Comparison of ENCODE assay signal across 31 cellular contexts in genomic region chr5:150335778-150336177, GRCh38. TPM values are rescaled to one million over a fixed set of nuclear protein-coding genes. Genes with fewer than 3 reads are reported as not detected.
"Had no signal": no experiment of that assay in that cellular context is flagged by ENCODE, and none has a peak within 500 bp of the region (broad histone marks: within the 10 kb centered on the region; RNA-seq: fewer than 3 reads in every experiment).

No MANE protein-coding gene starts in this region.

- H3K4me3 ChIP-seq: coronary artery, dorsolateral prefrontal cortex, gastrocnemius medialis had no signal

- H3K36me3 Mint-ChIP-seq: activated naive CD8-positive, alpha-beta T cell; WTC11 had no signal

- H3K4me1 ChIP-seq: foreskin keratinocyte had no signal

- ATAC-seq: activated CD8-positive, alpha-beta T cell treated with anti-CD3 and anti-CD28 coated beads for 36 hours; activated naive CD8-positive, alpha-beta T cell treated with anti-CD3 and anti-CD28 coated beads, Interleukin-2, amount 50 U/mL, for 24 hours; activated T-cell treated with anti-CD3 and anti-CD28 coated beads, Interleukin-2, amount 50 U/mL, for 4 hours; activated T-helper 17 cell treated with anti-CD3 and anti-CD28 coated beads, Interleukin-2, amount 50 U/mL, for 72 hours; esophagus mucosa; foreskin keratinocyte; gastrocnemius medialis; WTC11 had no signal

- H3K4me3 Mint-ChIP-seq: activated CD8-positive, alpha-beta T cell treated with anti-CD3 and anti-CD28 coated beads for 36 hours; activated naive CD8-positive, alpha-beta T cell; activated naive CD8-positive, alpha-beta T cell treated with anti-CD3 and anti-CD28 coated beads, Interleukin-2, amount 50 U/mL, for 24 hours; activated T-cell treated with anti-CD3 and anti-CD28 coated beads, Interleukin-2, amount 50 U/mL, for 4 hours; activated T-helper 17 cell treated with anti-CD3 and anti-CD28 coated beads, Interleukin-2, amount 50 U/mL, for 72 hours; central memory CD8-positive, alpha-beta T cell; dendritic cell treated with granulocyte-macrophage colony-stimulating factor and Interleukin-4, amounts not matched to agents 40 ng/mL and 50 ng/mL, for 4 days; endodermal cell; WTC11 had no signal

- DNase-seq: activated CD4-positive, alpha-beta T cell treated with anti-CD3 and anti-CD28 coated beads for 1 hour; activated CD4-positive, alpha-beta T cell treated with anti-CD3 and anti-CD28 coated beads for 4 hours; activated CD4-positive, alpha-beta T cell treated with anti-CD3 and anti-CD28 coated beads, Interleukin-2, amount 50 U/mL, for 1 hour; activated CD4-positive, alpha-beta T cell treated with anti-CD3 and anti-CD28 coated beads, Interleukin-2, amount 50 U/mL, for 48 hours; activated CD8-positive, alpha-beta memory T cell treated with anti-CD3 and anti-CD28 coated beads for 24 hours; activated CD8-positive, alpha-beta T cell treated with anti-CD3 and anti-CD28 coated beads for 36 hours; activated effector memory CD4-positive, alpha-beta T cell treated with Interleukin-2 at 50 U/mL for 16 hours; activated gamma-delta T cell treated with Interleukin-2 at 50 U/mL for 16 hours; activated naive CD4-positive, alpha-beta T cell treated with anti-CD3 and anti-CD28 coated beads, Interleukin-2, amount 50 U/mL, for 16 hours; activated naive CD4-positive, alpha-beta T cell treated with Interleukin-2 at 50 U/mL for 16 hours; activated naive CD8-positive, alpha-beta T cell treated with anti-CD3 and anti-CD28 coated beads, Interleukin-2, amount 50 U/mL, for 24 hours; activated T-cell treated with anti-CD3 and anti-CD28 coated beads, Interleukin-2, amount 50 U/mL, for 4 hours; amniotic stem cell; anterior cingulate cortex; brain microvascular endothelial cell; dorsolateral prefrontal cortex; effector memory CD4-positive, alpha-beta T cell; endodermal cell; foreskin keratinocyte; gastrocnemius medialis; glutamatergic neuron; T-helper 1 cell; T-helper 2 cell had no signal

- H3K27ac Mint-ChIP-seq: activated CD8-positive, alpha-beta T cell treated with anti-CD3 and anti-CD28 coated beads for 36 hours; activated naive CD8-positive, alpha-beta T cell; activated naive CD8-positive, alpha-beta T cell treated with anti-CD3 and anti-CD28 coated beads, Interleukin-2, amount 50 U/mL, for 24 hours; activated T-helper 17 cell treated with anti-CD3 and anti-CD28 coated beads, Interleukin-2, amount 50 U/mL, for 72 hours; dendritic cell treated with granulocyte-macrophage colony-stimulating factor and Interleukin-4, amounts not matched to agents 40 ng/mL and 50 ng/mL, for 4 days; endodermal cell; WTC11 had no signal

- H3K9me3 Mint-ChIP-seq: activated CD8-positive, alpha-beta T cell treated with anti-CD3 and anti-CD28 coated beads for 36 hours; activated naive CD8-positive, alpha-beta T cell treated with anti-CD3 and anti-CD28 coated beads, Interleukin-2, amount 50 U/mL, for 24 hours; activated T-cell treated with anti-CD3 and anti-CD28 coated beads, Interleukin-2, amount 50 U/mL, for 4 hours; activated T-helper 17 cell treated with anti-CD3 and anti-CD28 coated beads, Interleukin-2, amount 50 U/mL, for 72 hours; central memory CD8-positive, alpha-beta T cell; dendritic cell treated with granulocyte-macrophage colony-stimulating factor and Interleukin-4, amounts not matched to agents 40 ng/mL and 50 ng/mL, for 4 days; endodermal cell had no signal

- H3K27me3 ChIP-seq: brain microvascular endothelial cell, dorsolateral prefrontal cortex, foreskin keratinocyte, gastrocnemius medialis had no signal

- H3K36me3 ChIP-seq: brain microvascular endothelial cell, gastrocnemius medialis had no signal

- H3K27me3 Mint-ChIP-seq: activated CD8-positive, alpha-beta T cell treated with anti-CD3 and anti-CD28 coated beads for 36 hours; activated naive CD8-positive, alpha-beta T cell; activated naive CD8-positive, alpha-beta T cell treated with anti-CD3 and anti-CD28 coated beads, Interleukin-2, amount 50 U/mL, for 24 hours; activated T-helper 17 cell treated with anti-CD3 and anti-CD28 coated beads, Interleukin-2, amount 50 U/mL, for 72 hours; central memory CD8-positive, alpha-beta T cell; dendritic cell treated with granulocyte-macrophage colony-stimulating factor and Interleukin-4, amounts not matched to agents 40 ng/mL and 50 ng/mL, for 4 days had no signal

- H3K9me3 ChIP-seq: gastrocnemius medialis had no signal

- H3K4me1 Mint-ChIP-seq: activated T-helper 17 cell treated with anti-CD3 and anti-CD28 coated beads, Interleukin-2, amount 50 U/mL, for 72 hours; central memory CD8-positive, alpha-beta T cell had no signal

- H3K27ac ChIP-seq: brain microvascular endothelial cell, coronary artery, foreskin keratinocyte, gastrocnemius medialis had no signal

RNA-seq across cellular contexts. Expression of gene ARSI, which starts 33.1 kb away (rescaled TPM):
- total RNA-seq: activated CD8-positive, alpha-beta T cell treated with anti-CD3 and anti-CD28 coated beads for 36 hours; activated T-cell treated with anti-CD3 and anti-CD28 coated beads, Interleukin-2, amount 50 U/mL, for 4 hours; activated T-helper 17 cell treated with anti-CD3 and anti-CD28 coated beads, Interleukin-2, amount 50 U/mL, for 72 hours; gastrocnemius medialis had no signal

RNA-seq across cellular contexts. Expression of gene CAMK2A, which starts 46.2 kb away (rescaled TPM):
- total RNA-seq: activated CD8-positive, alpha-beta T cell treated with anti-CD3 and anti-CD28 coated beads for 36 hours; activated T-cell treated with anti-CD3 and anti-CD28 coated beads, Interleukin-2, amount 50 U/mL, for 4 hours; activated T-helper 17 cell treated with anti-CD3 and anti-CD28 coated beads, Interleukin-2, amount 50 U/mL, for 72 hours; epithelial cell of proximal tubule had no signal
- polyA plus RNA-seq: foreskin keratinocyte had no signal
